Comparison of ENCODE assay signal across 19 cellular contexts in genomic region chr14:24389266-24389855, GRCh38. TPM values are rescaled to one million over a fixed set of nuclear protein-coding genes. Genes with fewer than 3 reads are reported as not detected.
DNase-seq lines count a peak whose midpoint lies in the region; ATAC-seq and TF ChIP-seq lines count a peak whose summit lies in the region.
"Had no signal": no experiment of that assay in that cellular context is flagged by ENCODE, and none has a peak within 500 bp of the region (broad histone marks: within the 10 kb centered on the region; RNA-seq: fewer than 3 reads in every experiment).

No MANE protein-coding gene starts in this region.

- H4K20me1 ChIP-seq in GM23338 (replicated peaks; ENCODE audit: insufficient read depth) (no peaks in the 10 kb centered on the region), neural progenitor cell (ENCODE audit: low read depth) (no peaks in the 10 kb centered on the region)

- H3K27me3 ChIP-seq in GM23338 (ENCODE audit: insufficient read depth) (no peaks in the 10 kb centered on the region), WERI-Rb-1 (ENCODE audit: insufficient read depth, low read depth, severe bottlenecking) (no peaks in the 10 kb centered on the region), neural progenitor cell (no peaks in the 10 kb centered on the region)

- no peak overlapping the region for H3K4me2 ChIP-seq in GM23338
- no peak overlapping the region for H3K4me2 ChIP-seq in neural progenitor cell

- H3F3A ChIP-seq in GM23338 (replicated peaks; ENCODE audit: low read depth) (0 out of 2 replicates have a peak, but pooled peaks cover 4% of the 10 kb centered on the region), neural progenitor cell (ENCODE audit: low read depth) (no peaks in the 10 kb centered on the region)

- DNase-seq in GM23338 (ENCODE audit: low spot score) (no peak), WERI-Rb-1 (no peak), fibroblast of the aortic adventitia (ENCODE audit: low read depth) (peak; percentile 72), neural progenitor cell (ENCODE audit: low spot score) (no peak), iPS-NIHi7 (ENCODE audit: extremely low spot score) (no peak), NCI-H1417 (lab: John Stamatoyannopoulos, UW) (no peak), endothelial cell (ENCODE audit: low spot score) (no peak)
- DNase-seq: activated CD4-positive, alpha-beta T cell treated with anti-CD3 and anti-CD28 coated beads, Interleukin-2, amount 50 U/mL, for 48 hours; activated T-cell treated with anti-CD3 and anti-CD28 coated beads, Interleukin-2, amount 50 U/mL, for 24 hours; NCI-H1930; NCI-H510A treated with DMSO at 0.1 percent for 48 hours; retina had no signal

- H3K9ac ChIP-seq in neural progenitor cell = no peak overlapping the region

- H3K27ac Mint-ChIP-seq in GM23338 (no peak overlapping the region), neural progenitor cell (peak overlapping the region; percentile 67), endothelial cell (ENCODE audit: unreplicated experiment) (no peak overlapping the region)
- H3K27ac Mint-ChIP-seq: activated naive CD4-positive, alpha-beta T cell treated with anti-CD3 and anti-CD28 coated beads, Interleukin-2, amount 50 U/mL, for 72 hours; activated T-cell treated with anti-CD3 and anti-CD28 coated beads, Interleukin-2, amount 50 U/mL, for 24 hours had no signal

- H3K9me3 ChIP-seq in WERI-Rb-1 (ENCODE audit: severe bottlenecking) = no peaks in the 10 kb centered on the region
- H3K9me3 ChIP-seq in neural progenitor cell (ENCODE audit: low read depth) = no peaks in the 10 kb centered on the region

- peak overlapping the region; percentile 86 for H2AFZ ChIP-seq in GM23338
- H2AFZ ChIP-seq in neural progenitor cell (replicated peaks) = no peak overlapping the region

- H3K4me3 Mint-ChIP-seq in GM23338 = no peak overlapping the region
- H3K4me3 Mint-ChIP-seq in neural progenitor cell = no peak overlapping the region
- no peak overlapping the region for H3K4me3 Mint-ChIP-seq in endothelial cell (ENCODE audit: unreplicated experiment)
- H3K4me3 Mint-ChIP-seq: activated T-cell treated with anti-CD3 and anti-CD28 coated beads, Interleukin-2, amount 50 U/mL, for 24 hours had no signal

- H3K4me3 ChIP-seq in GM23338 (no peak overlapping the region), WERI-Rb-1 (ENCODE audit: low read depth, low read length) (no peak overlapping the region), fibroblast of the aortic adventitia (ENCODE audit: low read depth, low read length) (no peak overlapping the region), neural progenitor cell (no peak overlapping the region)
- H3K4me3 ChIP-seq: SK-N-MC had no signal

- H3K27me3 Mint-ChIP-seq in GM23338 (ENCODE audit: insufficient read depth, low read depth, poor library complexity) (peaks cover 2% of the 10 kb centered on the region), neural progenitor cell (ENCODE audit: insufficient read depth, low read depth) (peaks cover 5% of the 10 kb centered on the region), endothelial cell (ENCODE audit: unreplicated experiment) (peaks cover 3% of the 10 kb centered on the region)

- H3K4me1 Mint-ChIP-seq in GM23338 = peaks cover 19% of the 10 kb centered on the region
- H3K4me1 Mint-ChIP-seq in neural progenitor cell = peaks cover 24% of the 10 kb centered on the region
- H3K4me1 Mint-ChIP-seq in endothelial cell (ENCODE audit: unreplicated experiment) = peaks cover 20% of the 10 kb centered on the region

- H3K4me1 ChIP-seq in GM23338 (ENCODE audit: insufficient read depth) = peaks cover 16% of the 10 kb centered on the region; the same call in 1 of the 2 replicates
- no peaks in the 10 kb centered on the region for H3K4me1 ChIP-seq in neural progenitor cell

- H3K36me3 Mint-ChIP-seq in GM23338 (ENCODE audit: low read depth) (no peaks in the 10 kb centered on the region), neural progenitor cell (no peaks in the 10 kb centered on the region), endothelial cell (ENCODE audit: low read depth, unreplicated experiment) (no peaks in the 10 kb centered on the region)
- H3K36me3 Mint-ChIP-seq: activated naive CD4-positive, alpha-beta T cell treated with anti-CD3 and anti-CD28 coated beads, Interleukin-2, amount 50 U/mL, for 72 hours had no signal

- ATAC-seq in GM23338 (no peak; the same call in 2 of the 3 replicates), HG03025 (IDR thresholded peaks at IDR 0.05; ENCODE audit: low FRiP score, unreplicated experiment) (no peak)
- ATAC-seq: activated naive CD4-positive, alpha-beta T cell treated with anti-CD3 and anti-CD28 coated beads, Interleukin-2, amount 50 U/mL, for 72 hours had no signal

- no peaks in the 10 kb centered on the region for H3K79me2 ChIP-seq in GM23338 (replicated peaks; ENCODE audit: insufficient read depth)
- H3K79me2 ChIP-seq in neural progenitor cell (ENCODE audit: low read depth) = no peaks in the 10 kb centered on the region

- TF ChIP-seq CTCF in GM23338 (conservative IDR thresholded peaks at IDR 0.05; ENCODE audit: low read depth in 2 of 2) (no peak), WERI-Rb-1 (IDR thresholded peaks at IDR 0.05; ENCODE audit: low read depth, low read length) (no peak), fibroblast of the aortic adventitia (IDR thresholded peaks at IDR 0.05; ENCODE audit: insufficient read depth, low read length) (no peak), neural progenitor cell (IDR thresholded peaks at IDR 0.05) (no peak), endothelial cell (IDR thresholded peaks at IDR 0.05; ENCODE audit: unreplicated experiment) (no peak)

- H3K9me3 Mint-ChIP-seq in GM23338 (no peaks in the 10 kb centered on the region), neural progenitor cell (no peaks in the 10 kb centered on the region), endothelial cell (ENCODE audit: unreplicated experiment) (no peaks in the 10 kb centered on the region)
- H3K9me3 Mint-ChIP-seq: activated naive CD4-positive, alpha-beta T cell treated with anti-CD3 and anti-CD28 coated beads, Interleukin-2, amount 50 U/mL, for 72 hours; activated T-cell treated with anti-CD3 and anti-CD28 coated beads, Interleukin-2, amount 50 U/mL, for 24 hours had no signal

- H3K36me3 ChIP-seq in GM23338 (ENCODE audit: insufficient read depth) (no peaks in the 10 kb centered on the region), WERI-Rb-1 (no peaks in the 10 kb centered on the region), neural progenitor cell (no peaks in the 10 kb centered on the region)

- H3K27ac ChIP-seq in GM23338 (ENCODE audit: low read depth) = no peak overlapping the region
- peak overlapping the region; percentile 73 for H3K27ac ChIP-seq in WERI-Rb-1
- H3K27ac ChIP-seq in neural progenitor cell = no peak overlapping the region
- H3K27ac ChIP-seq: SK-N-MC had no signal

- H3K9me2 ChIP-seq in GM23338 (ENCODE audit: insufficient read depth) = no peaks in the 10 kb centered on the region

TF ChIP-seq in GM23338, 12 proteins besides CTCF, POLR2A, EP300 and RAD21 (continues in another document):
- TF ChIP-seq ZNF114 (CRISPR knock-in tag; IDR thresholded peaks at IDR 0.05) = no peak

RNA-seq across cellular contexts. Expression of gene NYNRIN, which starts 9.4 kb away (rescaled TPM):
- total RNA-seq in GM23338 (2014; rRNA removed; shearing (Covaris generic)) = 17.5 and 20.0 TPM in 2 replicates
- 3.1 TPM in 2 replicates for polyA plus RNA-seq in GM23338 (2016; fragmentation: Nextera tagmentation; extraction: Ambion mirVana)
- total RNA-seq in fibroblast of the aortic adventitia (ENCODE audit: low replicate concordance) (14.1 and 45.1 TPM in 2 replicates), neural progenitor cell (ENCODE audit: low replicate concordance) (15.5 and 34.3 TPM in 2 replicates), endothelial cell (ENCODE audit: unreplicated experiment) (49.0 TPM)
- total RNA-seq: MCF 10A had no signal

RNA-seq across cellular contexts. Expression of gene NFATC4, which starts 21.4 kb away (rescaled TPM):
- total RNA-seq in GM23338 (2014; rRNA removed; shearing (Covaris generic)) = 20.7 and 26.6 TPM in 2 replicates
- 16.7 and 20.9 TPM in 2 replicates for polyA plus RNA-seq in GM23338 (2016; fragmentation: Nextera tagmentation; extraction: Ambion mirVana)
- 77.9 and 221 TPM in 2 replicates for total RNA-seq in fibroblast of the aortic adventitia (ENCODE audit: low replicate concordance)
- total RNA-seq in neural progenitor cell (ENCODE audit: low replicate concordance) = 38.2 and 95.3 TPM in 2 replicates
- total RNA-seq in endothelial cell (ENCODE audit: unreplicated experiment) = 42.4 TPM

RNA-seq across cellular contexts. Expression of gene CBLN3, which starts 40.1 kb away (rescaled TPM):
- total RNA-seq in GM23338 (2014; rRNA removed; shearing (Covaris generic)) = 0.07 TPM in 1 of 2 replicates, not detected in the other
- 0.19 and 0.23 TPM in 2 replicates for polyA plus RNA-seq in GM23338 (2016; fragmentation: Nextera tagmentation; extraction: Ambion mirVana)
- total RNA-seq in fibroblast of the aortic adventitia (ENCODE audit: low replicate concordance) (5.9 and 6.2 TPM in 2 replicates), neural progenitor cell (ENCODE audit: low replicate concordance) (0.25 TPM in 1 of 2 replicates, not detected in the other), endothelial cell (ENCODE audit: unreplicated experiment) (1.5 TPM)
- total RNA-seq: Daoy, frontal cortex had no signal
- polyA plus RNA-seq: neural cell had no signal

RNA-seq across cellular contexts. Expression of gene KHNYN, which starts 40.4 kb away (rescaled TPM):
- 21.9 and 28.1 TPM in 2 replicates for total RNA-seq in GM23338 (2014; rRNA removed; shearing (Covaris generic))
- 2.1 and 2.7 TPM in 2 replicates for polyA plus RNA-seq in GM23338 (2016; fragmentation: Nextera tagmentation; extraction: Ambion mirVana)
- total RNA-seq in fibroblast of the aortic adventitia (ENCODE audit: low replicate concordance) (37.1 and 39.8 TPM in 2 replicates), neural progenitor cell (ENCODE audit: low replicate concordance) (20.4 and 34.7 TPM in 2 replicates), endothelial cell (ENCODE audit: unreplicated experiment) (43.8 TPM)

RNA-seq across cellular contexts. Expression of gene RIPK3, which starts 49.6 kb away (rescaled TPM):
- total RNA-seq in GM23338 (2014; rRNA removed; shearing (Covaris generic)) = 0.16 and 1.5 TPM in 2 replicates
- 0.31 and 0.32 TPM in 2 replicates for polyA plus RNA-seq in GM23338 (2016; fragmentation: Nextera tagmentation; extraction: Ambion mirVana)
- total RNA-seq in fibroblast of the aortic adventitia (ENCODE audit: low replicate concordance) (0.99 and 3.0 TPM in 2 replicates), neural progenitor cell (ENCODE audit: low replicate concordance) (not detected in 2 replicates), endothelial cell (ENCODE audit: unreplicated experiment) (2.6 TPM)
- total RNA-seq: Daoy, MCF 10A had no signal
- polyA plus RNA-seq: neural cell had no signal
